13 cellular contexts compared by ENCODE assay signal in genomic region chr4:156575430-156576073, GRCh38.
A peak's percentile ranks its signal among the peaks of the same experiment; 100 is the strongest.
DNase-seq lines count a peak whose midpoint lies in the region; ATAC-seq lines count a peak whose summit lies in the region.
"Had no signal": no experiment of that assay in that cellular context is flagged by ENCODE, and none has a peak within 500 bp of the region (broad histone marks: within the 10 kb centered on the region; RNA-seq: fewer than 3 reads in every experiment).

No MANE protein-coding gene starts in this region.

- DNase-seq in A172 (ENCODE audit: low spot score): peak; percentile 51
- DNase-seq in HCEC 1CT: peak; percentile 14
- DNase-seq in RPMI8226: peak; percentile 8
- peak; percentile 8 for DNase-seq in fibroblast of the conjunctiva (ENCODE audit: low read depth)
- DNase-seq in DMS79 treated with DMSO at 0.1 percent for 48 hours (lab: John Stamatoyannopoulos, UW): no peak
- no peak for DNase-seq in NCI-H1417 treated with DMSO at 0.1 percent for 48 hours (lab: John Stamatoyannopoulos, UW)
- DNase-seq in GM19240 (ENCODE audit: insufficient read length, low spot score): no peak
- DNase-seq: activated CD4-positive, alpha-beta T cell treated with anti-CD3 and anti-CD28 coated beads for 48 hours; cerebellar nuclear complex; naive B cell; thyroid gland had no signal

- ATAC-seq in GM18517 (IDR thresholded peaks at IDR 0.05; ENCODE audit: unreplicated experiment): no peak
- ATAC-seq: activated T-helper 17 cell treated with anti-CD3 and anti-CD28 coated beads, Interleukin-2, amount 50 U/mL, for 72 hours had no signal

Comparison
In these comparisons a context has a peak if more than half of its experiments do, and no peak if none do; other contexts are left out.
1. DNase-seq: peak in A172 (single experiment), HCEC 1CT (single experiment), RPMI8226 (single experiment) and fibroblast of the conjunctiva (single experiment); none in DMS79 treated with DMSO at 0.1 percent for 48 hours (single experiment), NCI-H1417 treated with DMSO at 0.1 percent for 48 hours (single experiment) and GM19240 (single experiment).